In genomic region chr16:88429387-88430184, GRCh38 we compare ENCODE assay signal across 9 cellular contexts. TPM values are rescaled to one million over a fixed set of nuclear protein-coding genes. Genes with fewer than 3 reads are reported as not detected.
DNase-seq lines count a peak whose midpoint lies in the region; ATAC-seq and TF ChIP-seq lines count a peak whose summit lies in the region.
"Had no signal": no experiment of that assay in that cellular context is flagged by ENCODE, and none has a peak within 500 bp of the region (broad histone marks: within the 10 kb centered on the region; RNA-seq: fewer than 3 reads in every experiment).

No MANE protein-coding gene starts in this region.

- dilution Hi-C loops in mammary epithelial cell (cut with HindIII; ENCODE audit: low sequenced_read_pairs): no loop called here

- no peak overlapping the region for H2AFZ ChIP-seq in mammary epithelial cell (ENCODE audit: low read depth, low read length)

- in situ Hi-C loops in mammary epithelial cell (cut with MboI; ENCODE audit: low sequenced_read_pairs in 2 of 2) (loop anchor here (10.0 to 25.0 kb wide), 2 partner anchors 235 to 242 kb away; no protein-coding TSS in a partner anchor), brain microvascular endothelial cell (cut with HindIII; ENCODE audit: low pct_ligation_motif_present, low sequenced_read_pairs) (loop anchor here (25.0 kb wide), 1 partner anchor 108 kb away; no protein-coding TSS in a partner anchor)

- no peaks in the 10 kb centered on the region for H3K36me3 ChIP-seq in breast epithelium
- no peaks in the 10 kb centered on the region for H3K36me3 ChIP-seq in mammary epithelial cell (ENCODE audit: insufficient read depth, low read length)
- H3K36me3 ChIP-seq in brain microvascular endothelial cell (replicated peaks): no peaks in the 10 kb centered on the region
- H3K36me3 ChIP-seq in upper lobe of right lung: no peaks in the 10 kb centered on the region

- peaks cover 0 to 5% of the 10 kb centered on the region in 2 donors for H3K4me1 ChIP-seq in breast epithelium
- peaks cover 8% of the 10 kb centered on the region for H3K4me1 ChIP-seq in mammary epithelial cell (ENCODE audit: insufficient read depth, low read length)
- H3K4me1 ChIP-seq in upper lobe of right lung: peaks cover 7% of the 10 kb centered on the region

- H3K9ac ChIP-seq in mammary epithelial cell (ENCODE audit: insufficient read depth, low read length): no peak overlapping the region

- peaks cover 12 to 14% (median 13%) of the 10 kb centered on the region in 3 donors for H3K4me1 Mint-ChIP-seq in naive B cell

- H3K79me2 ChIP-seq in mammary epithelial cell (ENCODE audit: insufficient read depth, low read length): no peaks in the 10 kb centered on the region

- TF ChIP-seq CTCF in breast epithelium (IDR thresholded peaks at IDR 0.05) (no peak), mammary epithelial cell (conservative IDR thresholded peaks at IDR 0.05 in 1 of 2, IDR thresholded peaks at IDR 0.05 in 1 of 2; ENCODE audit: extremely low read depth in 1 of 2, insufficient read depth in 1 of 2, low read depth in 1 of 2, low read length in 2 of 2) (no peak), brain microvascular endothelial cell (IDR thresholded peaks at IDR 0.05; ENCODE audit: low read depth, low read length, missing control alignments) (no peak), upper lobe of right lung (IDR thresholded peaks at IDR 0.05) (no peak)

- BruUV-seq in mammary epithelial cell (replicated peaks; lab: Mats Ljungman, UMichigan): no TSS peak

- CTCF ChIA-PET in mammary epithelial cell (lab: Charles Lee; ENCODE audit: low non-redundant PET): no interaction called here

- peak overlapping the region; percentile 66 to 85 (median 74) for H3K4me3 Mint-ChIP-seq in naive B cell

- peak overlapping the region in 5 of 6 donors; percentile 44 to 81 (median 75) for H3K27ac Mint-ChIP-seq in naive B cell

- H3K9me3 Mint-ChIP-seq in naive B cell: no peaks in the 10 kb centered on the region

- no peak for TF ChIP-seq POLR2A in breast epithelium (IDR thresholded peaks at IDR 0.05)

- intact Hi-C loops in breast epithelium (cut with DNase I; ENCODE audit: low total_unique reads): no loop called here
- intact Hi-C loops in mammary epithelial cell (cut with micrococcal nuclease): no loop called here
- intact Hi-C loops in upper lobe of right lung (cut with DNase I): loop anchor here (10.0 kb wide), 2 partner anchors 235 to 435 kb away; no protein-coding TSS in a partner anchor

- H3K4me3 ChIP-seq in breast epithelium (peak overlapping the region; percentile 43 to 61 (median 51)), mammary epithelial cell (replicated peaks in 1 of 3; ENCODE audit: insufficient read depth in 1 of 3, low read depth in 2 of 3, low read length in 3 of 3) (no peak overlapping the region), brain microvascular endothelial cell (ENCODE audit: low read depth, low read length) (peak overlapping the region; percentile 37), upper lobe of right lung (peak overlapping the region; percentile 51)

- WGBS in mammary epithelial cell (ENCODE audit: low coverage, missing lambda C conversion rate): 53% methylated on average over 16 of the region's 48 CpGs

- H3K27me3 ChIP-seq in breast epithelium (peaks cover 0 to 15% of the 10 kb centered on the region in 2 donors), mammary epithelial cell (ENCODE audit: insufficient read depth, low read length) (peaks cover 1% of the 10 kb centered on the region), brain microvascular endothelial cell (replicated peaks) (no peaks in the 10 kb centered on the region), upper lobe of right lung (peaks cover 18% of the 10 kb centered on the region)

- no peak for ATAC-seq in naive B cell (ENCODE audit: low read depth in 2 of 2)
- ATAC-seq in upper lobe of right lung: no peak
- no peak for ATAC-seq in HG02763 (IDR thresholded peaks at IDR 0.05; ENCODE audit: unreplicated experiment)

- H3K27ac ChIP-seq in breast epithelium (peak overlapping the region; percentile 10 to 13), mammary epithelial cell (ENCODE audit: insufficient read depth, low read depth, low read length) (no peak overlapping the region), brain microvascular endothelial cell (no peak overlapping the region), upper lobe of right lung (no peak overlapping the region)

- DNase-seq in breast epithelium (ENCODE audit: low spot score in 2 of 2) (no peak), mammary epithelial cell (no peak), brain microvascular endothelial cell (no peak), naive B cell (no peak), upper lobe of right lung (no peak), A172 (ENCODE audit: low spot score) (no peak), amniotic stem cell (lab: John Stamatoyannopoulos, UW) (no peak)
- DNase-seq: NCI-H1092 treated with DMSO at 0.1 percent for 48 hours had no signal

- no peaks in the 10 kb centered on the region for H3K27me3 Mint-ChIP-seq in naive B cell

- no peaks in the 10 kb centered on the region for H4K20me1 ChIP-seq in mammary epithelial cell (ENCODE audit: insufficient read depth, low read length)

- H3K4me2 ChIP-seq in mammary epithelial cell (ENCODE audit: insufficient read depth, low read depth, low read length): no peak overlapping the region

- no peaks in the 10 kb centered on the region for H3K36me3 Mint-ChIP-seq in naive B cell

- H3K9me3 ChIP-seq in breast epithelium: no peaks in the 10 kb centered on the region
- no peaks in the 10 kb centered on the region for H3K9me3 ChIP-seq in mammary epithelial cell (replicated peaks; ENCODE audit: insufficient read depth, low read length)
- H3K9me3 ChIP-seq in upper lobe of right lung: no peaks in the 10 kb centered on the region

RNA-seq across cellular contexts. Expression of gene ZFPM1, which starts 23.5 kb away (rescaled TPM):
- 1 to 10 TPM in 2 of 3 donors, under 1 TPM in 1; 0.32 to 2.9 (median 2.3) TPM for total RNA-seq in breast epithelium
- 10 to 100 TPM in 1 of 2 donors, 1 to 10 TPM in 1; 2.0 to 14.1 TPM for total RNA-seq in mammary epithelial cell
- polyA plus RNA-seq in mammary epithelial cell: 0.90 TPM
- polyA minus RNA-seq in mammary epithelial cell: 0.21 TPM
- under 1 TPM; 0.09 to 0.46 (median 0.28) TPM for polyA plus RNA-seq in naive B cell (ENCODE audit: low read depth in 6 of 6)
- 8.4 TPM for total RNA-seq in upper lobe of right lung
- 0.95 and 1.4 TPM in 2 replicates for total RNA-seq in A172 (2014; rRNA removed; shearing (Covaris generic))

RNA-seq across cellular contexts. Expression of gene ZNF469, which starts 46.8 kb away (rescaled TPM):
- total RNA-seq in breast epithelium (1 to 10 TPM in 1 of 3 donors, under 1 TPM in 2; 0.80 to 1.5 (median 0.98) TPM), mammary epithelial cell (1 to 10 TPM in 1 of 2 donors, under 1 TPM in 1; 0.14 to 3.2 TPM), upper lobe of right lung (2.1 TPM)
- polyA plus RNA-seq in mammary epithelial cell (0.05 TPM), naive B cell (ENCODE audit: low read depth in 6 of 6) (under 1 TPM in 5 of 6 donors, not detected in 1; 0.08 to 0.44 (median 0.15) TPM)
- polyA minus RNA-seq in mammary epithelial cell: 0.05 TPM
- total RNA-seq in A172 (2014; rRNA removed; shearing (Covaris generic)): 0.55 and 0.91 TPM in 2 replicates

Comparison
In these comparisons a context has a peak if more than half of its experiments do, and no peak if none do; other contexts are left out.
1. H3K27ac ChIP-seq: peak in breast epithelium (2 of 2); none in mammary epithelial cell (single experiment), brain microvascular endothelial cell (single experiment) and upper lobe of right lung (single experiment).
2. H3K4me3 ChIP-seq: peak in breast epithelium (3 of 3), brain microvascular endothelial cell (single experiment) and upper lobe of right lung (single experiment); none in mammary epithelial cell (0 of 3).